In the genomic region with DNA sequence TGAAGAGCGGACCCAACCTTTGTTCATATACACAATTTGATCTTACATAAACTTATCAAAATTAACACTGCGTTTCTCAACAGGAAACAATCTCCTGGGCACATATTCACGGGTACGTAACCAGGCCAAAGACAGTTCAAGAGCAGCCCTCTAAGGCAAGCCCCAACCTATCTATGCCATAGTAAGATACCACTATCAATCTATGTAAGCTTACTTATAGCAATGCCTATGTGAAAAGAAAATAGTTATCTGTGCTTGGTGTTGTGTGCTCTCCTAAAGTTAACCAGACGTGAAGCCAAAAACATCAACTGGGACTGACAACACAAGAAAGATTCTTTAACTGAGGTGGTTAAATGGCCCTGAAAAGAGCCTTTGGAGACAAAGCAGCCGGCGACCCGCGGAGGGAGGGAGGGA, we compare ENCODE assay signal across 8 cellular contexts. TPM values are rescaled to one million over a fixed set of nuclear protein-coding genes. Genes with fewer than 3 reads are reported as not detected.
A peak's percentile ranks its signal among the peaks of the same experiment; 100 is the strongest.
DNase-seq lines count a peak whose midpoint lies in the region; ATAC-seq and TF ChIP-seq lines count a peak whose summit lies in the region.

No MANE protein-coding gene starts in this region.

- TF ChIP-seq EP300 in gastroesophageal sphincter (IDR thresholded peaks at IDR 0.05), result no peak

- 5 to 12% methylated on average over 4 to 5 of the region's 9 CpGs for WGBS in gastroesophageal sphincter (ENCODE audit: low coverage in 1 of 2), 2 donors

- no peaks in the 10 kb centered on the region for H3K27me3 Mint-ChIP-seq in activated CD8-positive, alpha-beta memory T cell treated with anti-CD3 and anti-CD28 coated beads, Interleukin-2, amount 10 ng/mL, durations not matched to agents 7 days and 5 days
- H3K27me3 Mint-ChIP-seq in activated CD4-positive, alpha-beta T cell treated with anti-CD3 and anti-CD28 coated beads, Interleukin-2, amount 10 ng/mL, durations not matched to agents 7 days and 5 days, result no peaks in the 10 kb centered on the region

- peak overlapping the region; percentile 50 to 59 for H3K4me3 ChIP-seq in gastroesophageal sphincter
- H3K4me3 ChIP-seq in skeletal muscle cell (ENCODE audit: low read depth, low read length), result peak overlapping the region; percentile 64

- peak overlapping the region; percentile 92 for H3K4me3 Mint-ChIP-seq in activated CD8-positive, alpha-beta memory T cell treated with anti-CD3 and anti-CD28 coated beads, Interleukin-2, amount 10 ng/mL, durations not matched to agents 7 days and 5 days
- H3K4me3 Mint-ChIP-seq in activated CD4-positive, alpha-beta T cell treated with anti-CD3 and anti-CD28 coated beads, Interleukin-2, amount 10 ng/mL, durations not matched to agents 7 days and 5 days, result peak overlapping the region; percentile 89

- no peaks in the 10 kb centered on the region for H3K36me3 ChIP-seq in gastroesophageal sphincter

- ATAC-seq in activated CD8-positive, alpha-beta memory T cell treated with anti-CD3 and anti-CD28 coated beads, Interleukin-2, amount 10 ng/mL, durations not matched to agents 7 days and 5 days, result no peak
- no peak for ATAC-seq in gastroesophageal sphincter

- no peak for TF ChIP-seq POLR2A in gastroesophageal sphincter (IDR thresholded peaks at IDR 0.05)

- POLR2A ChIA-PET in activated CD4-positive, alpha-beta T cell treated with anti-CD3 and anti-CD28 coated beads, Interleukin-2, amount 10 ng/mL, durations not matched to agents 7 days and 5 days (lab: Charles Lee), result interaction anchor here (2.0 to 2.6 kb wide), 2 partner anchors 35 to 37 kb away, joined by 6 to 27 read pairs; a partner anchor contains a TSS

- peak overlapping the region; percentile 78 to 84 (median 82) for H3K27ac ChIP-seq in gastroesophageal sphincter

- peaks cover 4 to 44% (median 16%) of the 10 kb centered on the region in 3 donors for H3K4me1 ChIP-seq in gastroesophageal sphincter

- DNase-seq in activated CD8-positive, alpha-beta memory T cell treated with anti-CD3 and anti-CD28 coated beads, Interleukin-2, amount 10 ng/mL, durations not matched to agents 7 days and 5 days, result peak; percentile 48
- no peak for DNase-seq in activated CD8-positive, alpha-beta memory T cell treated with anti-CD3 and anti-CD28 coated beads, Interleukin-2, amount 50 U/mL, for 4 hours
- peak; percentile 31 for DNase-seq in activated CD4-positive, alpha-beta T cell treated with anti-CD3 and anti-CD28 coated beads, Interleukin-2, amount 10 ng/mL, durations not matched to agents 7 days and 5 days
- DNase-seq in skeletal muscle cell (ENCODE audit: low read depth) (no peak), AG20443 (ENCODE audit: low spot score) (no peak), SKM-1 (lab: John Stamatoyannopoulos, UW; ENCODE audit: unreplicated experiment) (no peak), middle frontal gyrus (ENCODE audit: extremely low spot score, low spot score) (no peak)

- no peaks in the 10 kb centered on the region for H3K27me3 ChIP-seq in gastroesophageal sphincter

- no peak for TF ChIP-seq CTCF in gastroesophageal sphincter (IDR thresholded peaks at IDR 0.05)

- H3K9me3 Mint-ChIP-seq in activated CD8-positive, alpha-beta memory T cell treated with anti-CD3 and anti-CD28 coated beads, Interleukin-2, amount 10 ng/mL, durations not matched to agents 7 days and 5 days (ENCODE audit: low read depth), result no peaks in the 10 kb centered on the region
- no peaks in the 10 kb centered on the region for H3K9me3 Mint-ChIP-seq in activated CD4-positive, alpha-beta T cell treated with anti-CD3 and anti-CD28 coated beads, Interleukin-2, amount 10 ng/mL, durations not matched to agents 7 days and 5 days

- H3K27ac Mint-ChIP-seq in activated CD8-positive, alpha-beta memory T cell treated with anti-CD3 and anti-CD28 coated beads, Interleukin-2, amount 10 ng/mL, durations not matched to agents 7 days and 5 days, result peak overlapping the region; percentile 95
- peak overlapping the region; percentile 95 for H3K27ac Mint-ChIP-seq in activated CD4-positive, alpha-beta T cell treated with anti-CD3 and anti-CD28 coated beads, Interleukin-2, amount 10 ng/mL, durations not matched to agents 7 days and 5 days

- CTCF ChIA-PET in activated CD8-positive, alpha-beta memory T cell treated with anti-CD3 and anti-CD28 coated beads, Interleukin-2, amount 10 ng/mL, durations not matched to agents 7 days and 5 days (lab: Charles Lee), result no interaction called here
- CTCF ChIA-PET in activated CD4-positive, alpha-beta T cell treated with anti-CD3 and anti-CD28 coated beads, Interleukin-2, amount 10 ng/mL, durations not matched to agents 7 days and 5 days (lab: Charles Lee), result interaction anchor here (1.6 kb wide), 1 partner anchor 37 kb away, joined by 6 read pairs; a partner anchor contains a TSS

- peaks cover 33% of the 10 kb centered on the region for H3K36me3 Mint-ChIP-seq in activated CD8-positive, alpha-beta memory T cell treated with anti-CD3 and anti-CD28 coated beads, Interleukin-2, amount 10 ng/mL, durations not matched to agents 7 days and 5 days
- peaks cover 38% of the 10 kb centered on the region for H3K36me3 Mint-ChIP-seq in activated CD4-positive, alpha-beta T cell treated with anti-CD3 and anti-CD28 coated beads, Interleukin-2, amount 10 ng/mL, durations not matched to agents 7 days and 5 days (ENCODE audit: low read depth)

- H3K4me1 Mint-ChIP-seq in activated CD8-positive, alpha-beta memory T cell treated with anti-CD3 and anti-CD28 coated beads, Interleukin-2, amount 10 ng/mL, durations not matched to agents 7 days and 5 days, result peaks cover 47% of the 10 kb centered on the region
- H3K4me1 Mint-ChIP-seq in activated CD4-positive, alpha-beta T cell treated with anti-CD3 and anti-CD28 coated beads, Interleukin-2, amount 10 ng/mL, durations not matched to agents 7 days and 5 days, result peaks cover 47% of the 10 kb centered on the region

- H3K9me3 ChIP-seq in gastroesophageal sphincter, result no peaks in the 10 kb centered on the region

RNA-seq across cellular contexts. Expression of a gene that starts 49.4 kb away (rescaled TPM):
- total RNA-seq in activated CD8-positive, alpha-beta memory T cell treated with anti-CD3 and anti-CD28 coated beads, Interleukin-2, amount 10 ng/mL, durations not matched to agents 7 days and 5 days, result 10 to 100 TPM; 24.4 to 28.6 TPM
- 10 to 100 TPM; 20.3 to 20.6 TPM for total RNA-seq in activated CD4-positive, alpha-beta T cell treated with anti-CD3 and anti-CD28 coated beads, Interleukin-2, amount 10 ng/mL, durations not matched to agents 7 days and 5 days
- 10 to 100 TPM; 23.9 to 46.2 (median 30.5) TPM for total RNA-seq in gastroesophageal sphincter

Comparison
In these comparisons a context has a peak if more than half of its experiments do, and no peak if none do; other contexts are left out.
1. DNase-seq: peak in activated CD8-positive, alpha-beta memory T cell treated with anti-CD3 and anti-CD28 coated beads, Interleukin-2, amount 10 ng/mL, durations not matched to agents 7 days and 5 days (single experiment) and activated CD4-positive, alpha-beta T cell treated with anti-CD3 and anti-CD28 coated beads, Interleukin-2, amount 10 ng/mL, durations not matched to agents 7 days and 5 days (single experiment); none in activated CD8-positive, alpha-beta memory T cell treated with anti-CD3 and anti-CD28 coated beads, Interleukin-2, amount 50 U/mL, for 4 hours (single experiment), skeletal muscle cell (single experiment), AG20443 (single experiment), SKM-1 (single experiment) and middle frontal gyrus (single experiment).